ENCODE assay signal across 1 cellular context in genomic region chr14:103529383-103530365, GRCh38.
TF ChIP-seq lines count a peak whose summit lies in the region.

No MANE protein-coding gene starts in this region.

TF ChIP-seq in neural cell, 6 proteins besides CTCF, POLR2A, EP300 and RAD21 (continued from another document):
- TF ChIP-seq, protein P1, sequence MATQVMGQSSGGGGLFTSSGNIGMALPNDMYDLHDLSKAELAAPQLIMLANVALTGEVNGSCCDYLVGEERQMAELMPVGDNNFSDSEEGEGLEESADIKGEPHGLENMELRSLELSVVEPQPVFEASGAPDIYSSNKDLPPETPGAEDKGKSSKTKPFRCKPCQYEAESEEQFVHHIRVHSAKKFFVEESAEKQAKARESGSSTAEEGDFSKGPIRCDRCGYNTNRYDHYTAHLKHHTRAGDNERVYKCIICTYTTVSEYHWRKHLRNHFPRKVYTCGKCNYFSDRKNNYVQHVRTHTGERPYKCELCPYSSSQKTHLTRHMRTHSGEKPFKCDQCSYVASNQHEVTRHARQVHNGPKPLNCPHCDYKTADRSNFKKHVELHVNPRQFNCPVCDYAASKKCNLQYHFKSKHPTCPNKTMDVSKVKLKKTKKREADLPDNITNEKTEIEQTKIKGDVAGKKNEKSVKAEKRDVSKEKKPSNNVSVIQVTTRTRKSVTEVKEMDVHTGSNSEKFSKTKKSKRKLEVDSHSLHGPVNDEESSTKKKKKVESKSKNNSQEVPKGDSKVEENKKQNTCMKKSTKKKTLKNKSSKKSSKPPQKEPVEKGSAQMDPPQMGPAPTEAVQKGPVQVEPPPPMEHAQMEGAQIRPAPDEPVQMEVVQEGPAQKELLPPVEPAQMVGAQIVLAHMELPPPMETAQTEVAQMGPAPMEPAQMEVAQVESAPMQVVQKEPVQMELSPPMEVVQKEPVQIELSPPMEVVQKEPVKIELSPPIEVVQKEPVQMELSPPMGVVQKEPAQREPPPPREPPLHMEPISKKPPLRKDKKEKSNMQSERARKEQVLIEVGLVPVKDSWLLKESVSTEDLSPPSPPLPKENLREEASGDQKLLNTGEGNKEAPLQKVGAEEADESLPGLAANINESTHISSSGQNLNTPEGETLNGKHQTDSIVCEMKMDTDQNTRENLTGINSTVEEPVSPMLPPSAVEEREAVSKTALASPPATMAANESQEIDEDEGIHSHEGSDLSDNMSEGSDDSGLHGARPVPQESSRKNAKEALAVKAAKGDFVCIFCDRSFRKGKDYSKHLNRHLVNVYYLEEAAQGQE (IDR thresholded peaks at IDR 0.05; ENCODE audit: borderline replicate concordance): no peak
TF ChIP-seq in neural cell: peak in this region for 0.
